In genomic region chr6:108922499-108922898, GRCh38 we compare ENCODE assay signal across 15 cellular contexts.
DNase-seq lines count a peak whose midpoint lies in the region; ATAC-seq and TF ChIP-seq lines count a peak whose summit lies in the region.
"Had no signal": no experiment of that assay in that cellular context is flagged by ENCODE, and none has a peak within 500 bp of the region (broad histone marks: within the 10 kb centered on the region; RNA-seq: fewer than 3 reads in every experiment).

No MANE protein-coding gene starts in this region.

- no peak for ATAC-seq in effector memory CD8-positive, alpha-beta T cell (replicated peaks)
- no peak for ATAC-seq in GM19452 (IDR thresholded peaks at IDR 0.05; ENCODE audit: unreplicated experiment)
- ATAC-seq in GM21576 (IDR thresholded peaks at IDR 0.05; ENCODE audit: unreplicated experiment) = no peak
- ATAC-seq: CD8-positive, alpha-beta T cell had no signal

- no peak for TF ChIP-seq POLR2A in sigmoid colon (IDR thresholded peaks at IDR 0.05)

- H3K27me3 ChIP-seq in right atrium auricular region (no peaks in the 10 kb centered on the region), sigmoid colon (no peaks in the 10 kb centered on the region), brain microvascular endothelial cell (replicated peaks) (no peaks in the 10 kb centered on the region)

- TF ChIP-seq CTCF in right atrium auricular region (IDR thresholded peaks at IDR 0.05) = no peak
- no peak for TF ChIP-seq CTCF in sigmoid colon (IDR thresholded peaks at IDR 0.05)
- no peak for TF ChIP-seq CTCF in brain microvascular endothelial cell (IDR thresholded peaks at IDR 0.05; ENCODE audit: low read depth, low read length, missing control alignments)

- peaks cover 35 to 40% of the 10 kb centered on the region in 2 donors for H3K4me1 Mint-ChIP-seq in effector memory CD8-positive, alpha-beta T cell (ENCODE audit: low read depth in 2 of 2)

- H3K4me3 ChIP-seq in right atrium auricular region (no peak overlapping the region), sigmoid colon (no peak overlapping the region), brain microvascular endothelial cell (ENCODE audit: low read depth, low read length) (no peak overlapping the region)
- H3K4me3 ChIP-seq: HAP-1 had no signal

- intact Hi-C loops in cardiac septum (cut with DNase I) (no loop called here), sigmoid colon (cut with DNase I) (no loop called here)

- H3K27ac ChIP-seq in right atrium auricular region = peak overlapping the region; percentile 43 to 51
- H3K27ac ChIP-seq in sigmoid colon = peak overlapping the region in 3 of 4 donors; percentile 27 to 71 (median 60)
- H3K27ac ChIP-seq in brain microvascular endothelial cell = no peak overlapping the region
- H3K27ac ChIP-seq: C4-2B had no signal

- no peaks in the 10 kb centered on the region for H3K27me3 Mint-ChIP-seq in effector memory CD8-positive, alpha-beta T cell

- in situ Hi-C loops in brain microvascular endothelial cell (cut with HindIII; ENCODE audit: low pct_ligation_motif_present, low sequenced_read_pairs) = no loop called here

- H3K9me3 ChIP-seq in right atrium auricular region (no peaks in the 10 kb centered on the region), sigmoid colon (no peaks in the 10 kb centered on the region)
- H3K9me3 ChIP-seq: HAP-1 had no signal

- no peaks in the 10 kb centered on the region for H3K36me3 Mint-ChIP-seq in effector memory CD8-positive, alpha-beta T cell (ENCODE audit: insufficient read depth)

- no peak for TF ChIP-seq EP300 in sigmoid colon (IDR thresholded peaks at IDR 0.05)

- H3K9me3 Mint-ChIP-seq in effector memory CD8-positive, alpha-beta T cell = peaks cover 3 to 12% of the 10 kb centered on the region in 2 donors

- H3K36me3 ChIP-seq in right atrium auricular region (no peaks in the 10 kb centered on the region), sigmoid colon (no peaks in the 10 kb centered on the region), brain microvascular endothelial cell (replicated peaks) (no peaks in the 10 kb centered on the region)
- H3K36me3 ChIP-seq: HAP-1 had no signal

- peak overlapping the region; percentile 81 to 90 for H3K27ac Mint-ChIP-seq in effector memory CD8-positive, alpha-beta T cell
- H3K27ac Mint-ChIP-seq: CD8-positive, alpha-beta T cell had no signal

- DNase-seq in right atrium auricular region (ENCODE audit: low spot score) (no peak), cardiac septum (ENCODE audit: low spot score) (no peak), sigmoid colon (no peak), brain microvascular endothelial cell (no peak)
- DNase-seq in effector memory CD8-positive, alpha-beta T cell = no peak
- DNase-seq: 8988T; CD8-positive, alpha-beta T cell; COR-L47; DND-41; GDM1; GOT3 had no signal

- H3K4me1 ChIP-seq in right atrium auricular region (peaks cover 0 to 20% of the 10 kb centered on the region in 2 donors), sigmoid colon (peaks cover 0 to 19% (median 18%) of the 10 kb centered on the region in 4 donors)
- H3K4me1 ChIP-seq: HAP-1 had no signal

- no peak overlapping the region for H3K4me3 Mint-ChIP-seq in effector memory CD8-positive, alpha-beta T cell
- H3K4me3 Mint-ChIP-seq: CD8-positive, alpha-beta T cell had no signal
